ENCODE assay signal across 1 cellular context in the genomic region with DNA sequence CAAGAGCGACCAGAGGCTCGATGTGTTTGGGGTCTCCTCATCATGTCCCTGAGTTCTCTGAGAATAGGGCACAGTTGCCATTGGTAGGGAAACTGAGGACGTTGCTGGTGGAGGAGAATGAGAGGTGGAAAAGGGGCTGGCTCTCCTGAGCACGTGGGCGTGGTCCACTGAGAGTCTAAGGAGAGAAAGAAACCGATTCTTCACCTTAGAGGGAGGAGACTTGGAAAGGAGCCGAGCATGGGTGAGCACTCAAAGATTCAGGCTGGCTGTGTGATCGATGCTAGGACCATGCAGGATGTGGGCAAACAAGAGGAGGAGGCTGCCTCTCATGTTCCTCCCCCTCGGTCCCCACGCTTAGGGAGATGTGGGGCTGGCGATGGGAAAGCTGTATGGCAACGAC.
TF ChIP-seq lines count a peak whose summit lies in the region.

No MANE protein-coding gene starts in this region.

TF ChIP-seq in H1, 55 proteins besides CTCF, POLR2A, EP300 and RAD21:
- TF ChIP-seq CHD1 (IDR thresholded peaks at IDR 0.05; ENCODE audit: low read depth, low read length) (no peak), EZH2 (IDR thresholded peaks at IDR 0.05; ENCODE audit: low read depth, low read length, severe bottlenecking) (no peak), RXRA (IDR thresholded peaks at IDR 0.05; ENCODE audit: insufficient read depth, low read depth, low read length) (no peak), CBX5 (IDR thresholded peaks at IDR 0.05; ENCODE audit: low read depth, low read length) (no peak), SIX5 (IDR thresholded peaks at IDR 0.05; ENCODE audit: low read depth, low read length) (no peak), MAFK (IDR thresholded peaks at IDR 0.05; ENCODE audit: low read depth, low read length) (no peak), FOSL1 (IDR thresholded peaks at IDR 0.05; ENCODE audit: insufficient read depth, low read depth, low read length) (no peak), TBP (IDR thresholded peaks at IDR 0.05; ENCODE audit: low read depth, low read length) (no peak), POLR2AphosphoS5 (IDR thresholded peaks at IDR 0.05; ENCODE audit: low read depth, low read length) (no peak), BRCA1 (IDR thresholded peaks at IDR 0.05; ENCODE audit: low read depth, low read length) (no peak), KDM4A (IDR thresholded peaks at IDR 0.05; ENCODE audit: low read depth, low read length, severe bottlenecking) (no peak), POU5F1 (IDR thresholded peaks at IDR 0.05; ENCODE audit: low read depth, low read length) (no peak), SRF (IDR thresholded peaks at IDR 0.05; ENCODE audit: low read depth, low read length) (no peak), GTF2F1 (IDR thresholded peaks at IDR 0.05; ENCODE audit: borderline replicate concordance, low read depth, low read length) (no peak), TAF1 (IDR thresholded peaks at IDR 0.05; ENCODE audit: low read depth, low read length) (no peak), CTBP2 (IDR thresholded peaks at IDR 0.05; ENCODE audit: borderline replicate concordance, insufficient read depth, insufficient read length, low read length) (no peak)
- TF ChIP-seq, protein P1, sequence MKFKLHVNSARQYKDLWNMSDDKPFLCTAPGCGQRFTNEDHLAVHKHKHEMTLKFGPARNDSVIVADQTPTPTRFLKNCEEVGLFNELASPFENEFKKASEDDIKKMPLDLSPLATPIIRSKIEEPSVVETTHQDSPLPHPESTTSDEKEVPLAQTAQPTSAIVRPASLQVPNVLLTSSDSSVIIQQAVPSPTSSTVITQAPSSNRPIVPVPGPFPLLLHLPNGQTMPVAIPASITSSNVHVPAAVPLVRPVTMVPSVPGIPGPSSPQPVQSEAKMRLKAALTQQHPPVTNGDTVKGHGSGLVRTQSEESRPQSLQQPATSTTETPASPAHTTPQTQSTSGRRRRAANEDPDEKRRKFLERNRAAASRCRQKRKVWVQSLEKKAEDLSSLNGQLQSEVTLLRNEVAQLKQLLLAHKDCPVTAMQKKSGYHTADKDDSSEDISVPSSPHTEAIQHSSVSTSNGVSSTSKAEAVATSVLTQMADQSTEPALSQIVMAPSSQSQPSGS (IDR thresholded peaks at IDR 0.05; ENCODE audit: low read length), result no peak
- TF ChIP-seq, protein P2, sequence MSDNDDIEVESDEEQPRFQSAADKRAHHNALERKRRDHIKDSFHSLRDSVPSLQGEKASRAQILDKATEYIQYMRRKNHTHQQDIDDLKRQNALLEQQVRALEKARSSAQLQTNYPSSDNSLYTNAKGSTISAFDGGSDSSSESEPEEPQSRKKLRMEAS (IDR thresholded peaks at IDR 0.05), result no peak
- TF ChIP-seq, protein P3, sequence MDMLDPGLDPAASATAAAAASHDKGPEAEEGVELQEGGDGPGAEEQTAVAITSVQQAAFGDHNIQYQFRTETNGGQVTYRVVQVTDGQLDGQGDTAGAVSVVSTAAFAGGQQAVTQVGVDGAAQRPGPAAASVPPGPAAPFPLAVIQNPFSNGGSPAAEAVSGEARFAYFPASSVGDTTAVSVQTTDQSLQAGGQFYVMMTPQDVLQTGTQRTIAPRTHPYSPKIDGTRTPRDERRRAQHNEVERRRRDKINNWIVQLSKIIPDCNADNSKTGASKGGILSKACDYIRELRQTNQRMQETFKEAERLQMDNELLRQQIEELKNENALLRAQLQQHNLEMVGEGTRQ (IDR thresholded peaks at IDR 0.05; ENCODE audit: low read length), result no peak
TF ChIP-seq in H1: peak in this region for 0.
